ENCODE assay signal across 19 cellular contexts in the genomic region with DNA sequence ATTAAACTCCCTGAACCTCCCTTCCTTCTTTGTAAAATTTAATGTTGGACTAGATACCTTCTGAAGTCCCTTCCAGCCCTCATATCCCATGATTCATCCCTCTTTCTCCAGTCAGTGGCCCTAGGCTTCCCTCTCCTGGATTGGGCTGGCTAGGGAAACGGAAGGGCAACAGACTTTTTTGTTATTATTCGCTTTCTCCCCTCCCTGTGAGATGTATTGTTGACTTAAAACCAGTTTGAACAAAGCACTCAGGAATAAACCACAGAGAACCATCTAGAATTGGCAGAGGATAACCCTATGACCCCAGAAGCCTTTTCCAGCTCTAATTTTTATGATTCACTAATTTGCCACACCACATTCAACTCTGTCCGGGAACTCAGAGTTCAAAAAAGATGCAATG.
DNase-seq lines count a peak whose midpoint lies in the region; ATAC-seq, FAIRE-seq and TF ChIP-seq lines count a peak whose summit lies in the region.
"Had no signal": no experiment of that assay in that cellular context is flagged by ENCODE, and none has a peak within 500 bp of the region (broad histone marks: within the 10 kb centered on the region; RNA-seq: fewer than 3 reads in every experiment).

No MANE protein-coding gene starts in this region.

- no peaks in the 10 kb centered on the region for H3K27me3 Mint-ChIP-seq in activated CD4-positive, alpha-beta T cell treated with anti-CD3 and anti-CD28 coated beads, Interleukin-2, amount 10 ng/mL, durations not matched to agents 7 days and 5 days
- H3K27me3 Mint-ChIP-seq in activated CD4-positive, alpha-beta T cell treated with anti-CD3 and anti-CD28 coated beads for 36 hours: no peaks in the 10 kb centered on the region
- H3K27me3 Mint-ChIP-seq in astrocyte (ENCODE audit: low read depth, unreplicated experiment): no peaks in the 10 kb centered on the region
- no peaks in the 10 kb centered on the region for H3K27me3 Mint-ChIP-seq in CD4-positive, alpha-beta T cell
- H3K27me3 Mint-ChIP-seq: activated naive CD4-positive, alpha-beta T cell treated with anti-CD3 and anti-CD28 coated beads, Interleukin-2, amount 10 ng/mL, durations not matched to agents 7 days and 5 days; stimulated activated memory B cell treated with anti-CD40 and anti-IgM and Interleukin-4, amounts not matched to agents 10 μg/mL and 1 μg/mL and 100 μg/mL, for 72 hours had no signal

- no peaks in the 10 kb centered on the region for H3K79me2 ChIP-seq in astrocyte (ENCODE audit: insufficient read depth, low read length)

- no peaks in the 10 kb centered on the region for H3K36me3 ChIP-seq in astrocyte (ENCODE audit: insufficient read depth, low read length)
- H3K36me3 ChIP-seq: upper lobe of left lung had no signal

- intact Hi-C loops in activated CD4-positive, alpha-beta T cell treated with anti-CD3 and anti-CD28 coated beads for 36 hours (cut with DNase I, micrococcal nuclease): no loop called here
- intact Hi-C loops in CD4-positive, alpha-beta T cell (cut with DNase I, micrococcal nuclease): no loop called here

- TF ChIP-seq CTCF in astrocyte (IDR thresholded peaks at IDR 0.05; ENCODE audit: insufficient read depth, low read depth, low read length) (no peak), fibroblast of pulmonary artery (IDR thresholded peaks at IDR 0.05; ENCODE audit: low read length, missing control alignments) (no peak)
- no peak for TF ChIP-seq CTCF in CD4-positive, alpha-beta T cell (IDR thresholded peaks at IDR 0.05)

- H3K4me2 ChIP-seq in astrocyte (ENCODE audit: low read length): no peak overlapping the region
- H3K4me2 ChIP-seq: A549 had no signal

- H4K20me1 ChIP-seq in astrocyte (ENCODE audit: insufficient read depth, low read length): no peaks in the 10 kb centered on the region

- FAIRE-seq in astrocyte (lab: Jason Lieb, UNC): no peak
- FAIRE-seq: A549 had no signal

- ATAC-seq in activated CD4-positive, alpha-beta T cell treated with anti-CD3 and anti-CD28 coated beads for 36 hours: no peak
- no peak for ATAC-seq in GM21825 (IDR thresholded peaks at IDR 0.05; ENCODE audit: unreplicated experiment)
- no peak for ATAC-seq in CD4-positive, alpha-beta T cell (ENCODE audit: poor library complexity)
- ATAC-seq: A549; sciatic nerve; stimulated activated memory B cell treated with anti-CD40 and anti-IgM and Interleukin-4, amounts not matched to agents 10 μg/mL and 1 μg/mL and 100 μg/mL, for 72 hours had no signal

- peak overlapping the region; percentile 5 for H3K27ac Mint-ChIP-seq in activated CD4-positive, alpha-beta T cell treated with anti-CD3 and anti-CD28 coated beads, Interleukin-2, amount 10 ng/mL, durations not matched to agents 7 days and 5 days
- H3K27ac Mint-ChIP-seq in activated CD4-positive, alpha-beta T cell treated with anti-CD3 and anti-CD28 coated beads for 36 hours: no peak overlapping the region
- peak overlapping the region; percentile 77 for H3K27ac Mint-ChIP-seq in astrocyte (ENCODE audit: unreplicated experiment)
- no peak overlapping the region for H3K27ac Mint-ChIP-seq in CD4-positive, alpha-beta T cell
- H3K27ac Mint-ChIP-seq: activated B cell treated with CpG ODN at 0.5 μM for 24 hours; activated naive CD4-positive, alpha-beta T cell treated with anti-CD3 and anti-CD28 coated beads, Interleukin-2, amount 10 ng/mL, durations not matched to agents 7 days and 5 days; nephron; stimulated activated memory B cell treated with anti-CD40 and anti-IgM and Interleukin-4, amounts not matched to agents 10 μg/mL and 1 μg/mL and 100 μg/mL, for 72 hours had no signal

- peak overlapping the region; percentile 21 for H3K27ac ChIP-seq in astrocyte (ENCODE audit: low read depth, low read length)
- H3K27ac ChIP-seq in CD4-positive, alpha-beta T cell (ENCODE audit: low read depth, low read length): no peak overlapping the region
- H3K27ac ChIP-seq: A549, upper lobe of left lung had no signal

- H3K9ac ChIP-seq in astrocyte (ENCODE audit: low read length): peak overlapping the region; percentile 5

- H3K4me1 Mint-ChIP-seq in activated CD4-positive, alpha-beta T cell treated with anti-CD3 and anti-CD28 coated beads, Interleukin-2, amount 10 ng/mL, durations not matched to agents 7 days and 5 days: peaks cover 13% of the 10 kb centered on the region
- peaks cover 40% of the 10 kb centered on the region for H3K4me1 Mint-ChIP-seq in activated CD4-positive, alpha-beta T cell treated with anti-CD3 and anti-CD28 coated beads for 36 hours
- peaks cover 35% of the 10 kb centered on the region for H3K4me1 Mint-ChIP-seq in astrocyte (ENCODE audit: low read depth, unreplicated experiment)
- peaks cover 32% of the 10 kb centered on the region for H3K4me1 Mint-ChIP-seq in CD4-positive, alpha-beta T cell (ENCODE audit: low read depth)

- H3K36me3 Mint-ChIP-seq in activated CD4-positive, alpha-beta T cell treated with anti-CD3 and anti-CD28 coated beads, Interleukin-2, amount 10 ng/mL, durations not matched to agents 7 days and 5 days (ENCODE audit: low read depth): peaks cover 5% of the 10 kb centered on the region
- no peaks in the 10 kb centered on the region for H3K36me3 Mint-ChIP-seq in activated CD4-positive, alpha-beta T cell treated with anti-CD3 and anti-CD28 coated beads for 36 hours (ENCODE audit: low read depth)
- no peaks in the 10 kb centered on the region for H3K36me3 Mint-ChIP-seq in astrocyte (ENCODE audit: low read depth, unreplicated experiment)
- H3K36me3 Mint-ChIP-seq in CD4-positive, alpha-beta T cell (ENCODE audit: low read depth): no peaks in the 10 kb centered on the region
- H3K36me3 Mint-ChIP-seq: activated naive CD4-positive, alpha-beta T cell treated with anti-CD3 and anti-CD28 coated beads, Interleukin-2, amount 10 ng/mL, durations not matched to agents 7 days and 5 days; stimulated activated memory B cell treated with anti-CD40 and anti-IgM and Interleukin-4, amounts not matched to agents 10 μg/mL and 1 μg/mL and 100 μg/mL, for 72 hours had no signal

- CTCF ChIA-PET in activated CD4-positive, alpha-beta T cell treated with anti-CD3 and anti-CD28 coated beads, Interleukin-2, amount 10 ng/mL, durations not matched to agents 7 days and 5 days (lab: Charles Lee): interaction anchor here (1.0 to 1.1 kb wide), 3 partner anchors 36 to 297 kb away, joined by 3 to 4 read pairs (median 3); no protein-coding TSS in a partner anchor
- CTCF ChIA-PET in activated CD4-positive, alpha-beta T cell treated with anti-CD3 and anti-CD28 coated beads for 36 hours (lab: Charles Lee): interaction anchor here (0.7 kb wide), 2 partner anchors 17 to 453 kb away, joined by 3 read pairs; no protein-coding TSS in a partner anchor
- CTCF ChIA-PET in CD4-positive, alpha-beta T cell (lab: Charles Lee): no interaction called here

- H3K4me1 ChIP-seq in astrocyte (ENCODE audit: insufficient read depth, low read length): peaks cover 18% of the 10 kb centered on the region
- H3K4me1 ChIP-seq: upper lobe of left lung had no signal

- POLR2A ChIA-PET in activated CD4-positive, alpha-beta T cell treated with anti-CD3 and anti-CD28 coated beads, Interleukin-2, amount 10 ng/mL, durations not matched to agents 7 days and 5 days (lab: Charles Lee): no interaction called here
- POLR2A ChIA-PET in activated CD4-positive, alpha-beta T cell treated with anti-CD3 and anti-CD28 coated beads for 36 hours (lab: Charles Lee): no interaction called here
- POLR2A ChIA-PET in CD4-positive, alpha-beta T cell (lab: Charles Lee): interaction anchor here (0.7 kb wide), 1 partner anchor 123 kb away, joined by 3 read pairs; no protein-coding TSS in a partner anchor

- H3K4me3 ChIP-seq in astrocyte (ENCODE audit: insufficient read depth, low read depth, low read length) (no peak overlapping the region), fibroblast of pulmonary artery (replicated peaks; ENCODE audit: low read depth, low read length) (no peak overlapping the region)
- H3K4me3 ChIP-seq: A549, upper lobe of left lung had no signal

- no peaks in the 10 kb centered on the region for H3K27me3 ChIP-seq in astrocyte (ENCODE audit: insufficient read depth, low read length)
- no peaks in the 10 kb centered on the region for H3K27me3 ChIP-seq in CD4-positive, alpha-beta T cell (ENCODE audit: control insufficient read depth, insufficient read depth, low read length)
- H3K27me3 ChIP-seq: upper lobe of left lung had no signal

- no peaks in the 10 kb centered on the region for H3K9me3 ChIP-seq in astrocyte (ENCODE audit: insufficient read depth, low read depth, low read length)
- no peaks in the 10 kb centered on the region for H3K9me3 ChIP-seq in CD4-positive, alpha-beta T cell (ENCODE audit: control insufficient read depth, low read length)
- H3K9me3 ChIP-seq: A549, upper lobe of left lung had no signal

- H3K9me3 Mint-ChIP-seq in activated CD4-positive, alpha-beta T cell treated with anti-CD3 and anti-CD28 coated beads, Interleukin-2, amount 10 ng/mL, durations not matched to agents 7 days and 5 days: peaks cover 10% of the 10 kb centered on the region
- no peaks in the 10 kb centered on the region for H3K9me3 Mint-ChIP-seq in activated CD4-positive, alpha-beta T cell treated with anti-CD3 and anti-CD28 coated beads for 36 hours (ENCODE audit: low read depth)
- no peaks in the 10 kb centered on the region for H3K9me3 Mint-ChIP-seq in astrocyte (ENCODE audit: unreplicated experiment)
- H3K9me3 Mint-ChIP-seq in CD4-positive, alpha-beta T cell: no peaks in the 10 kb centered on the region
- H3K9me3 Mint-ChIP-seq: activated B cell treated with CpG ODN at 0.5 μM for 24 hours; activated naive CD4-positive, alpha-beta T cell treated with anti-CD3 and anti-CD28 coated beads, Interleukin-2, amount 10 ng/mL, durations not matched to agents 7 days and 5 days; nephron; stimulated activated memory B cell treated with anti-CD40 and anti-IgM and Interleukin-4, amounts not matched to agents 10 μg/mL and 1 μg/mL and 100 μg/mL, for 72 hours had no signal

- DNase-seq in activated CD4-positive, alpha-beta T cell treated with anti-CD3 and anti-CD28 coated beads, Interleukin-2, amount 10 ng/mL, durations not matched to agents 7 days and 5 days: no peak
- DNase-seq in activated CD4-positive, alpha-beta T cell treated with anti-CD3 and anti-CD28 coated beads for 36 hours: no peak
- peak; percentile 79 for DNase-seq in astrocyte (ENCODE audit: low read depth)
- DNase-seq in fibroblast of pulmonary artery (ENCODE audit: low read depth): peak; percentile 11
- DNase-seq in stromal cell of bone marrow (ENCODE audit: low read depth): peak; percentile 68
- no peak for DNase-seq in CD4-positive, alpha-beta T cell
- DNase-seq in OCI-M1 (lab: John Stamatoyannopoulos, UW): no peak
- DNase-seq: activated B cell treated with CpG ODN at 0.5 μM for 24 hours; activated naive CD4-positive, alpha-beta T cell treated with anti-CD3 and anti-CD28 coated beads, Interleukin-2, amount 10 ng/mL, durations not matched to agents 7 days and 5 days; cerebellar nuclear complex; erythroblast; NCI-H1092 treated with DMSO at 0.1 percent for 48 hours; NCI-H2227 treated with DMSO at 0.1 percent for 48 hours; upper lobe of left lung had no signal

- no peak overlapping the region for H3K4me3 Mint-ChIP-seq in activated CD4-positive, alpha-beta T cell treated with anti-CD3 and anti-CD28 coated beads, Interleukin-2, amount 10 ng/mL, durations not matched to agents 7 days and 5 days
- no peak overlapping the region for H3K4me3 Mint-ChIP-seq in activated CD4-positive, alpha-beta T cell treated with anti-CD3 and anti-CD28 coated beads for 36 hours
- H3K4me3 Mint-ChIP-seq in astrocyte (ENCODE audit: unreplicated experiment): no peak overlapping the region
- H3K4me3 Mint-ChIP-seq in CD4-positive, alpha-beta T cell: no peak overlapping the region
- H3K4me3 Mint-ChIP-seq: activated B cell treated with CpG ODN at 0.5 μM for 24 hours; activated naive CD4-positive, alpha-beta T cell treated with anti-CD3 and anti-CD28 coated beads, Interleukin-2, amount 10 ng/mL, durations not matched to agents 7 days and 5 days; nephron; stimulated activated memory B cell treated with anti-CD40 and anti-IgM and Interleukin-4, amounts not matched to agents 10 μg/mL and 1 μg/mL and 100 μg/mL, for 72 hours had no signal

- peak overlapping the region; percentile 24 for H2AFZ ChIP-seq in astrocyte (ENCODE audit: low read depth, low read length)

Comparison
In these comparisons a context has a peak if more than half of its experiments do, and no peak if none do; other contexts are left out.
1. H3K27ac Mint-ChIP-seq: peak in activated CD4-positive, alpha-beta T cell treated with anti-CD3 and anti-CD28 coated beads, Interleukin-2, amount 10 ng/mL, durations not matched to agents 7 days and 5 days (single experiment) and astrocyte (single experiment); none in activated CD4-positive, alpha-beta T cell treated with anti-CD3 and anti-CD28 coated beads for 36 hours (single experiment) and CD4-positive, alpha-beta T cell (single experiment).
2. DNase-seq: peak in astrocyte (single experiment), fibroblast of pulmonary artery (single experiment) and stromal cell of bone marrow (single experiment); none in activated CD4-positive, alpha-beta T cell treated with anti-CD3 and anti-CD28 coated beads, Interleukin-2, amount 10 ng/mL, durations not matched to agents 7 days and 5 days (single experiment), activated CD4-positive, alpha-beta T cell treated with anti-CD3 and anti-CD28 coated beads for 36 hours (single experiment), CD4-positive, alpha-beta T cell (0 of 10) and OCI-M1 (single experiment).